Comparison of ENCODE assay signal across 31 cellular contexts in genomic region chr4:13159041-13159620, GRCh38.
DNase-seq lines count a peak whose midpoint lies in the region; ATAC-seq and TF ChIP-seq lines count a peak whose summit lies in the region.
"Had no signal": no experiment of that assay in that cellular context is flagged by ENCODE, and none has a peak within 500 bp of the region (broad histone marks: within the 10 kb centered on the region; RNA-seq: fewer than 3 reads in every experiment).

No MANE protein-coding gene starts in this region.

- TF ChIP-seq CTCF in heart left ventricle (IDR thresholded peaks at IDR 0.05) (no peak), left ventricle myocardium inferior (IDR thresholded peaks at IDR 0.05; ENCODE audit: borderline replicate concordance) (no peak), endothelial cell (IDR thresholded peaks at IDR 0.05; ENCODE audit: unreplicated experiment) (no peak)

- no peaks in the 10 kb centered on the region for H3K27me3 ChIP-seq in heart left ventricle
- H3K27me3 ChIP-seq in left ventricle myocardium inferior (ENCODE audit: low read depth), result no peaks in the 10 kb centered on the region
- H3K27me3 ChIP-seq: BE2C, body of pancreas, ovary, right atrium auricular region, spleen, suprapubic skin had no signal

- H3K27ac ChIP-seq in heart left ventricle, result no peak overlapping the region
- H3K27ac ChIP-seq in left ventricle myocardium inferior (replicated peaks), result no peak overlapping the region
- H3K27ac ChIP-seq: body of pancreas, ovary, PC-9, right atrium auricular region, spleen, suprapubic skin had no signal

- H3K36me3 ChIP-seq in heart left ventricle (no peaks in the 10 kb centered on the region), left ventricle myocardium inferior (no peaks in the 10 kb centered on the region)
- H3K36me3 ChIP-seq: BE2C, ovary, right atrium auricular region, spleen, suprapubic skin had no signal

- no peaks in the 10 kb centered on the region for H3K9me3 Mint-ChIP-seq in endothelial cell (ENCODE audit: unreplicated experiment)

- ATAC-seq in heart left ventricle (peak in 3 of 4 donors; percentile 22 to 46 (median 34)), GM19397 (IDR thresholded peaks at IDR 0.05; ENCODE audit: unreplicated experiment) (no peak)
- ATAC-seq: activated CD8-positive, alpha-beta T cell treated with anti-CD3 and anti-CD28 coated beads for 36 hours; activated naive CD8-positive, alpha-beta T cell treated with anti-CD3 and anti-CD28 coated beads, Interleukin-2, amount 50 U/mL, for 24 hours; body of pancreas; left lobe of liver; stimulated activated effector memory CD8-positive, alpha-beta T cell treated with anti-CD3 and anti-CD28 coated beads, Interleukin-12 subunit alpha, Interleukin-12 subunit beta, amount 100 ng/mL, for 72 hours had no signal

- H3K4me1 Mint-ChIP-seq in endothelial cell (ENCODE audit: unreplicated experiment), result peaks cover 7% of the 10 kb centered on the region
- H3K4me1 Mint-ChIP-seq: activated naive CD8-positive, alpha-beta T cell treated with anti-CD3 and anti-CD28 coated beads, Interleukin-2, amount 50 U/mL, for 24 hours; immature natural killer cell; naive B cell; stimulated activated effector memory CD8-positive, alpha-beta T cell treated with anti-CD3 and anti-CD28 coated beads, Interleukin-12 subunit alpha, Interleukin-12 subunit beta, amount 100 ng/mL, for 72 hours had no signal

- peaks cover 0 to 3% (median 0%) of the 10 kb centered on the region in 12 donors for H3K9me3 ChIP-seq in heart left ventricle
- no peaks in the 10 kb centered on the region for H3K9me3 ChIP-seq in left ventricle myocardium inferior (replicated peaks)
- H3K9me3 ChIP-seq: BE2C, body of pancreas, ovary, right atrium auricular region, suprapubic skin had no signal

- H3K4me1 ChIP-seq in heart left ventricle (peaks cover 0 to 4% (median 0%) of the 10 kb centered on the region in 12 donors), left ventricle myocardium inferior (no peaks in the 10 kb centered on the region)
- H3K4me1 ChIP-seq: BE2C, body of pancreas, right atrium auricular region, spleen, suprapubic skin had no signal

- TF ChIP-seq POLR2A in heart left ventricle (IDR thresholded peaks at IDR 0.05), result no peak

- peak overlapping the region; percentile 0 for H3K4me3 Mint-ChIP-seq in endothelial cell (ENCODE audit: unreplicated experiment)
- H3K4me3 Mint-ChIP-seq: activated CD8-positive, alpha-beta T cell treated with anti-CD3 and anti-CD28 coated beads for 36 hours; activated naive CD8-positive, alpha-beta T cell treated with anti-CD3 and anti-CD28 coated beads, Interleukin-2, amount 50 U/mL, for 24 hours; immature natural killer cell; naive B cell; stimulated activated effector memory CD8-positive, alpha-beta T cell treated with anti-CD3 and anti-CD28 coated beads, Interleukin-12 subunit alpha, Interleukin-12 subunit beta, amount 100 ng/mL, for 72 hours had no signal

- no peaks in the 10 kb centered on the region for H3K27me3 Mint-ChIP-seq in endothelial cell (ENCODE audit: unreplicated experiment)
- H3K27me3 Mint-ChIP-seq: activated CD8-positive, alpha-beta T cell treated with anti-CD3 and anti-CD28 coated beads for 36 hours; activated naive CD8-positive, alpha-beta T cell treated with anti-CD3 and anti-CD28 coated beads, Interleukin-2, amount 50 U/mL, for 24 hours; naive B cell had no signal

- WGBS in heart left ventricle, 4 donors, result 65 to 72% (median 71%) methylated on average over 4 of the region's 4 CpGs

- intact Hi-C loops in heart left ventricle (cut with DNase I) (no loop called here), left ventricle myocardium inferior (cut with micrococcal nuclease) (no loop called here)

- H3K4me3 ChIP-seq in heart left ventricle, result no peak overlapping the region
- H3K4me3 ChIP-seq in left ventricle myocardium inferior, result no peak overlapping the region
- H3K4me3 ChIP-seq: body of pancreas, ovary, PC-9, right atrium auricular region, spleen, suprapubic skin had no signal

- no peak overlapping the region for H3K27ac Mint-ChIP-seq in endothelial cell (ENCODE audit: unreplicated experiment)
- H3K27ac Mint-ChIP-seq: activated CD8-positive, alpha-beta T cell treated with anti-CD3 and anti-CD28 coated beads for 36 hours; activated naive CD8-positive, alpha-beta T cell treated with anti-CD3 and anti-CD28 coated beads, Interleukin-2, amount 50 U/mL, for 24 hours; immature natural killer cell; stimulated activated effector memory CD8-positive, alpha-beta T cell treated with anti-CD3 and anti-CD28 coated beads, Interleukin-12 subunit alpha, Interleukin-12 subunit beta, amount 100 ng/mL, for 72 hours had no signal

- no peaks in the 10 kb centered on the region for H3K36me3 Mint-ChIP-seq in endothelial cell (ENCODE audit: low read depth, unreplicated experiment)
- H3K36me3 Mint-ChIP-seq: naive B cell; stimulated activated effector memory CD8-positive, alpha-beta T cell treated with anti-CD3 and anti-CD28 coated beads, Interleukin-12 subunit alpha, Interleukin-12 subunit beta, amount 100 ng/mL, for 72 hours had no signal

- DNase-seq in heart left ventricle, result no peak
- DNase-seq in left ventricle myocardium inferior, result no peak
- DNase-seq in NCI-H2029 (lab: John Stamatoyannopoulos, UW), result peak; percentile 92
- no peak for DNase-seq in endothelial cell (ENCODE audit: low spot score)
- DNase-seq in NCI-H2081 treated with DMSO at 0.1 percent for 48 hours (lab: John Stamatoyannopoulos, UW), result no peak
- DNase-seq in NCI-H1436 treated with DMSO at 0.1 percent for 48 hours (lab: John Stamatoyannopoulos, UW), result no peak
- DNase-seq in activated CD4-positive, CD25-positive, alpha-beta regulatory T cell (lab: John Stamatoyannopoulos, UW), result no peak
- DNase-seq: activated CD4-positive, alpha-beta T cell treated with anti-CD3 and anti-CD28 coated beads for 1 hour; activated CD8-positive, alpha-beta T cell treated with anti-CD3 and anti-CD28 coated beads for 36 hours; activated gamma-delta T cell; activated naive CD8-positive, alpha-beta T cell treated with anti-CD3 and anti-CD28 coated beads, Interleukin-2, amount 50 U/mL, for 24 hours; activated T-cell treated with anti-CD3 and anti-CD28 coated beads for 4 hours; BE2C; body of pancreas; COR-L47; hippocampal formation; immature natural killer cell; KBM-7; MV-4-11; naive B cell; NCI-H446 treated with DMSO at 0.1 percent for 48 hours; ovary; PC-9; SHP77 treated with DMSO at 0.1 percent for 48 hours; spleen; stimulated activated CD4-positive, alpha-beta T cell treated with anti-CD3 and anti-CD28 coated beads, Interleukin-2, amount 100 ng/mL, for 48 hours had no signal
